ENCODE assay signal across 25 cellular contexts in the genomic region with DNA sequence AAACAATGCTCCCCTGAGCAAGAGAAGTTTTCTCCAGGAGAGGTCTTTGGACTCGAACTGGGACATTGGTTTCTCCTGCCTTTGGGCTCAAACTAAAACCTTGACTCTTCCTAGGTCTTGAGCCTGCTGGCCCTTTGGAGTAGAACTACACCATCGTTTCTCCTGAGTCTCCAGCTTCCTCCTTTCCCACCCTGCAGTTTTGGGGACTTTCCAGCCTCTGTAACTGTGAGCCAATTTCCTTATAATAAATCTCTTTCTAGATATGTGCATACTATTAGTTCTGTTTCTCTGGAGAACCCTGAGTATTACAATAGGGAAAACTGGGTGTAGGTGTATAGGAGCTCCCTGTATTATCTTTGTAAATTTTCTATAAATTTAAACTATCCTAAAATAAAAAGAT.
"Had no signal": no experiment of that assay in that cellular context is flagged by ENCODE, and none has a peak within 500 bp of the region (broad histone marks: within the 10 kb centered on the region; RNA-seq: fewer than 3 reads in every experiment).

No MANE protein-coding gene starts in this region.

- DNase-seq: occipital lobe; ovary; posterior cingulate gyrus; psoas muscle; right cardiac atrium; right lobe of liver; sigmoid colon; small intestine; stimulated activated CD4-positive, alpha-beta T cell treated with anti-CD3 and anti-CD28 coated beads, Interleukin-15, amount 100 ng/mL, for 24 hours; stimulated activated CD4-positive, alpha-beta T cell treated with anti-CD3 and anti-CD28 coated beads, Interleukin-2, amount 100 ng/mL, for 24 hours; stimulated activated CD4-positive, alpha-beta T cell treated with anti-CD3 and anti-CD28 coated beads, Interleukin-2, amount 100 ng/mL, for 48 hours; stimulated activated CD4-positive, alpha-beta T cell treated with anti-CD3 and anti-CD28 coated beads, Interleukin-4, amount 100 ng/mL, for 24 hours; stimulated activated naive B cell treated with anti-CD40 and anti-IgM and Interleukin-4, amounts not matched to agents 10 μg/mL and 1 μg/mL and 100 μg/mL, for 72 hours; stimulated activated naive CD4-positive, alpha-beta T cell treated with Interleukin-2 at 50 U/mL for 16 hours; stomach; thyroid gland; trophoblast cell; upper lobe of left lung had no signal

- H3K9me3 ChIP-seq: ovary, psoas muscle, right lobe of liver, sigmoid colon, stomach, thoracic aorta, thyroid gland, tibial nerve, upper lobe of left lung, vagina had no signal

- H3K4me1 ChIP-seq: parathyroid adenoma, psoas muscle, right lobe of liver, sigmoid colon, stomach, thyroid gland, upper lobe of left lung, vagina had no signal

- H3K36me3 ChIP-seq: neural progenitor cell, ovary, right lobe of liver, sigmoid colon, stomach, thoracic aorta, thyroid gland, tibial nerve, upper lobe of left lung, vagina had no signal

- H3K4me3 ChIP-seq: neural progenitor cell, ovary, psoas muscle, right lobe of liver, sigmoid colon, stomach, thoracic aorta, thyroid gland, tibial nerve, upper lobe of left lung, vagina had no signal

- ATAC-seq: psoas muscle; right cardiac atrium; right lobe of liver; stimulated activated effector memory CD8-positive, alpha-beta T cell treated with anti-CD3 and anti-CD28 coated beads, Interleukin-12 subunit alpha, Interleukin-12 subunit beta, amount 100 ng/mL, for 72 hours; stimulated activated naive B cell treated with anti-CD40 and anti-IgM and Interleukin-4, amounts not matched to agents 10 μg/mL and 1 μg/mL and 100 μg/mL, for 72 hours had no signal

- FAIRE-seq: small intestine, urothelium cell line had no signal
